In genomic region chr11:76671626-76672309, GRCh38 we compare ENCODE assay signal across 12 cellular contexts. TPM values are rescaled to one million over a fixed set of nuclear protein-coding genes. Genes with fewer than 3 reads are reported as not detected.
A peak's percentile ranks its signal among the peaks of the same experiment; 100 is the strongest.
DNase-seq lines count a peak whose midpoint lies in the region; ATAC-seq and TF ChIP-seq lines count a peak whose summit lies in the region.
"Had no signal": no experiment of that assay in that cellular context is flagged by ENCODE, and none has a peak within 500 bp of the region (broad histone marks: within the 10 kb centered on the region; RNA-seq: fewer than 3 reads in every experiment).

No MANE protein-coding gene starts in this region.

- H3K4me3 ChIP-seq in lower lobe of right lung, result no peak overlapping the region
- H3K4me3 ChIP-seq in thoracic aorta, result no peak overlapping the region
- H3K4me3 ChIP-seq: PC-9 had no signal

- H3K27me3 ChIP-seq in lower lobe of right lung (ENCODE audit: low read depth) (peaks cover 18% of the 10 kb centered on the region), thoracic aorta (replicated peaks; ENCODE audit: insufficient read depth) (no peaks in the 10 kb centered on the region)

- TF ChIP-seq CTCF in lower lobe of right lung (IDR thresholded peaks at IDR 0.05) (no peak), thoracic aorta (IDR thresholded peaks at IDR 0.05) (no peak)

- ATAC-seq in lower lobe of right lung, result no peak
- no peak for ATAC-seq in thoracic aorta (ENCODE audit: insufficient number of reproducible peaks, low FRiP score, low read depth)

- peak overlapping the region; percentile 49 for H3K4me3 Mint-ChIP-seq in activated T-cell treated with anti-CD3 and anti-CD28 coated beads, Interleukin-2, amount 50 U/mL, for 24 hours
- H3K4me3 Mint-ChIP-seq in activated naive CD8-positive, alpha-beta T cell treated with anti-CD3 and anti-CD28 coated beads for 36 hours, result peak overlapping the region; percentile 44

- intact Hi-C loops in lower lobe of right lung (cut with DNase I), result no loop called here

- H3K27ac ChIP-seq in lower lobe of right lung (peak overlapping the region; percentile 81), thoracic aorta (peak overlapping the region; percentile 48 to 70)
- H3K27ac ChIP-seq: PC-9 had no signal

- peaks cover 32% of the 10 kb centered on the region for H3K27me3 Mint-ChIP-seq in activated T-cell treated with anti-CD3 and anti-CD28 coated beads, Interleukin-2, amount 50 U/mL, for 24 hours
- H3K27me3 Mint-ChIP-seq in activated naive CD8-positive, alpha-beta T cell treated with anti-CD3 and anti-CD28 coated beads for 36 hours, result peaks cover 21% of the 10 kb centered on the region

- peaks cover 27% of the 10 kb centered on the region for H3K4me1 Mint-ChIP-seq in activated T-cell treated with anti-CD3 and anti-CD28 coated beads, Interleukin-2, amount 50 U/mL, for 24 hours (ENCODE audit: low read depth)
- peaks cover 39% of the 10 kb centered on the region for H3K4me1 Mint-ChIP-seq in activated naive CD8-positive, alpha-beta T cell treated with anti-CD3 and anti-CD28 coated beads for 36 hours

- no peaks in the 10 kb centered on the region for H3K9me3 Mint-ChIP-seq in activated T-cell treated with anti-CD3 and anti-CD28 coated beads, Interleukin-2, amount 50 U/mL, for 24 hours
- no peaks in the 10 kb centered on the region for H3K9me3 Mint-ChIP-seq in activated naive CD8-positive, alpha-beta T cell treated with anti-CD3 and anti-CD28 coated beads for 36 hours

- H3K36me3 ChIP-seq in lower lobe of right lung (no peaks in the 10 kb centered on the region), thoracic aorta (no peaks in the 10 kb centered on the region)
- H3K36me3 ChIP-seq: adrenal gland, tibial nerve had no signal

- no peaks in the 10 kb centered on the region for H3K9me3 ChIP-seq in lower lobe of right lung
- H3K9me3 ChIP-seq in thoracic aorta, result no peaks in the 10 kb centered on the region
- H3K9me3 ChIP-seq: adrenal gland, tibial nerve had no signal

- no peak overlapping the region for H3K27ac Mint-ChIP-seq in activated T-cell treated with anti-CD3 and anti-CD28 coated beads, Interleukin-2, amount 50 U/mL, for 24 hours
- H3K27ac Mint-ChIP-seq in activated naive CD8-positive, alpha-beta T cell treated with anti-CD3 and anti-CD28 coated beads for 36 hours, result peak overlapping the region; percentile 6

- DNase-seq in activated T-cell treated with anti-CD3 and anti-CD28 coated beads, Interleukin-2, amount 50 U/mL, for 24 hours, result no peak
- no peak for DNase-seq in activated T-cell treated with anti-CD3 and anti-CD28 coated beads, Interleukin-2, amount 50 U/mL, for 1 hour
- DNase-seq in activated naive CD8-positive, alpha-beta T cell treated with anti-CD3 and anti-CD28 coated beads for 36 hours, result no peak
- DNase-seq in lower lobe of right lung (no peak), thoracic aorta (ENCODE audit: low spot score) (no peak), NCI-H774 (lab: John Stamatoyannopoulos, UW) (no peak), NOMO-1 treated with DMSO at 0.1 percent for 48 hours (lab: John Stamatoyannopoulos, UW; ENCODE audit: unreplicated experiment) (no peak), dermis blood vessel endothelial cell (no peak)
- DNase-seq: NCI-H2081, PC-9 had no signal

- no peaks in the 10 kb centered on the region for H3K36me3 Mint-ChIP-seq in activated T-cell treated with anti-CD3 and anti-CD28 coated beads, Interleukin-2, amount 50 U/mL, for 24 hours (ENCODE audit: low read depth)
- H3K36me3 Mint-ChIP-seq in activated naive CD8-positive, alpha-beta T cell treated with anti-CD3 and anti-CD28 coated beads for 36 hours, result no peaks in the 10 kb centered on the region

- H3K4me1 ChIP-seq in lower lobe of right lung (peaks cover 39% of the 10 kb centered on the region), thoracic aorta (ENCODE audit: control insufficient read depth in 1 of 2, low read depth in 2 of 2) (peaks cover 0 to 43% of the 10 kb centered on the region in 2 donors)

RNA-seq across cellular contexts. Expression of gene LRRC32, which starts 1.2 kb away (rescaled TPM):
- 10 to 100 TPM; 11.5 to 12.1 TPM for total RNA-seq in activated naive CD8-positive, alpha-beta T cell treated with anti-CD3 and anti-CD28 coated beads for 36 hours
- total RNA-seq in lower lobe of right lung (121 TPM), thoracic aorta (100 to 1,000 TPM; 133 to 214 TPM), dermis blood vessel endothelial cell (80.8 and 98.6 TPM in 2 replicates)
- total RNA-seq: PC-9 had no signal
